ENCODE assay signal across 1 cellular context in genomic region chr22:36010913-36011312, GRCh38.
TF ChIP-seq lines count a peak whose summit lies in the region.

No MANE protein-coding gene starts in this region.

TF ChIP-seq in H1, 55 proteins besides CTCF, POLR2A, EP300 and RAD21 (continued from another document):
- TF ChIP-seq CHD7 (IDR thresholded peaks at IDR 0.05; ENCODE audit: insufficient replicate concordance, low read length): no peak
- TF ChIP-seq TBP (IDR thresholded peaks at IDR 0.05; ENCODE audit: low read depth, low read length): no peak
- TF ChIP-seq, protein P1, sequence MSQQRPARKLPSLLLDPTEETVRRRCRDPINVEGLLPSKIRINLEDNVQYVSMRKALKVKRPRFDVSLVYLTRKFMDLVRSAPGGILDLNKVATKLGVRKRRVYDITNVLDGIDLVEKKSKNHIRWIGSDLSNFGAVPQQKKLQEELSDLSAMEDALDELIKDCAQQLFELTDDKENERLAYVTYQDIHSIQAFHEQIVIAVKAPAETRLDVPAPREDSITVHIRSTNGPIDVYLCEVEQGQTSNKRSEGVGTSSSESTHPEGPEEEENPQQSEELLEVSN (IDR thresholded peaks at IDR 0.05): no peak
- TF ChIP-seq POU5F1 (IDR thresholded peaks at IDR 0.05; ENCODE audit: low read depth, low read length): no peak
- no peak for TF ChIP-seq MAFK (IDR thresholded peaks at IDR 0.05; ENCODE audit: low read depth, low read length)
- TF ChIP-seq RBBP5 (IDR thresholded peaks at IDR 0.05; ENCODE audit: borderline replicate concordance, low read depth, low read length): no peak
TF ChIP-seq in H1: peak in this region for 0.
